1 cellular context compared by ENCODE assay signal in the genomic region with DNA sequence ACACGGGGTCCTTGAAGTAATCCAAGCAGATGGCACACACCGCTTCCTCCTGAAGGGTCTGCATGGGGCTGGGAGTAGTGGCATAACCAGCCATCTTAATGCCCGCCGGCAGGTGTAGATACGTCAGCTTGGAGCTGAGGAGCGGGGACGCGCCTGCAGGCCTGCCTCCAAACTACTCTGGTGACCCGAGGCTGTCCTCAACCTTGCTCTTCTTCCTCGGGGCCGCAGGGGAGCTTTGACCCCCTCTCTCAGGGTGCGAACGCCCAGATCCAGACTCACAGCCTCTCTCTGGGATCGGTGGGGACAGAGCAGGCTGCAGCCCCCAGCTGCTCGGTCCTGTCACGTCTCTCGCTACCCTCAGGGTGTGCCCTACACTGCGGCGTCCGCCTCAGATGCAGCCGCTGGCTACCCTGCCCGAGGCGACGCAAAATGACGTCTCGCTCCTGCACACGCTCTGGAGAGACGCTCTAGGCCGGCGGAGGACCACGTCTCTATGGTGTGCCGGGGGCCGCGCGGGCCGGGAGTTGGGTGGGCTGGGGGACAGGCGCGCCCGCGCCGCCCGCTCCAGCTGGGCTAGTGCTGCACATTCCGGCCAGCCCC.
TF ChIP-seq lines count a peak whose summit lies in the region.

A gene (minus strand): TSS at position 424 of the 600 bp plus-strand sequence. CDS start 330 bp downstream, at position 94.

TF ChIP-seq in HepG2, 621 proteins besides CTCF, POLR2A, EP300 and RAD21 (continued from another document and continues in another):
- TF ChIP-seq, protein P1, sequence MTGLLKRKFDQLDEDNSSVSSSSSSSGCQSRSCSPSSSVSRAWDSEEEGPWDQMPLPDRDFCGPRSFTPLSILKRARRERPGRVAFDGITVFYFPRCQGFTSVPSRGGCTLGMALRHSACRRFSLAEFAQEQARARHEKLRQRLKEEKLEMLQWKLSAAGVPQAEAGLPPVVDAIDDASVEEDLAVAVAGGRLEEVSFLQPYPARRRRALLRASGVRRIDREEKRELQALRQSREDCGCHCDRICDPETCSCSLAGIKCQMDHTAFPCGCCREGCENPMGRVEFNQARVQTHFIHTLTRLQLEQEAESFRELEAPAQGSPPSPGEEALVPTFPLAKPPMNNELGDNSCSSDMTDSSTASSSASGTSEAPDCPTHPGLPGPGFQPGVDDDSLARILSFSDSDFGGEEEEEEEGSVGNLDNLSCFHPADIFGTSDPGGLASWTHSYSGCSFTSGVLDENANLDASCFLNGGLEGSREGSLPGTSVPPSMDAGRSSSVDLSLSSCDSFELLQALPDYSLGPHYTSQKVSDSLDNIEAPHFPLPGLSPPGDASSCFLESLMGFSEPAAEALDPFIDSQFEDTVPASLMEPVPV (CRISPR knock-in tag; IDR thresholded peaks at IDR 0.05), result peak; percentile 63; the same call in 1 of the 2 replicates
- no peak for TF ChIP-seq DPF2 (CRISPR knock-in tag; IDR thresholded peaks at IDR 0.05; ENCODE audit: borderline replicate concordance, low read depth)
- TF ChIP-seq, protein P2, sequence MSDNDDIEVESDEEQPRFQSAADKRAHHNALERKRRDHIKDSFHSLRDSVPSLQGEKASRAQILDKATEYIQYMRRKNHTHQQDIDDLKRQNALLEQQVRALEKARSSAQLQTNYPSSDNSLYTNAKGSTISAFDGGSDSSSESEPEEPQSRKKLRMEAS (IDR thresholded peaks at IDR 0.05), result peak; percentile 89
- TF ChIP-seq ZBTB21 (CRISPR knock-in tag; IDR thresholded peaks at IDR 0.05), result peak; percentile 91
- TF ChIP-seq, protein P3, sequence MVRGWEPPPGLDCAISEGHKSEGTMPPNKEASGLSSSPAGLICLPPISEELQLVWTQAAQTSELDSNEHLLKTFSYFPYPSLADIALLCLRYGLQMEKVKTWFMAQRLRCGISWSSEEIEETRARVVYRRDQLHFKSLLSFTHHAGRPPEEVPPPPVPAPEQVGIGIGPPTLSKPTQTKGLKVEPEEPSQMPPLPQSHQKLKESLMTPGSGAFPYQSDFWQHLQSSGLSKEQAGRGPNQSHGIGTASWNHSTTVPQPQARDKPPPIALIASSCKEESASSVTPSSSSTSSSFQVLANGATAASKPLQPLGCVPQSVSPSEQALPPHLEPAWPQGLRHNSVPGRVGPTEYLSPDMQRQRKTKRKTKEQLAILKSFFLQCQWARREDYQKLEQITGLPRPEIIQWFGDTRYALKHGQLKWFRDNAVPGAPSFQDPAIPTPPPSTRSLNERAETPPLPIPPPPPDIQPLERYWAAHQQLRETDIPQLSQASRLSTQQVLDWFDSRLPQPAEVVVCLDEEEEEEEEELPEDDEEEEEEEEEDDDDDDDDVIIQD (CRISPR knock-in tag; IDR thresholded peaks at IDR 0.05; ENCODE audit: low read depth), result peak; percentile 23; the same call in 1 of the 2 replicates
- peak; percentile 89 for TF ChIP-seq POLR2AphosphoS5 (IDR thresholded peaks at IDR 0.05; ENCODE audit: low read depth, low read length)
- TF ChIP-seq KDM6A (CRISPR knock-in tag; IDR thresholded peaks at IDR 0.05; ENCODE audit: low read depth), result peak; percentile 52; the same call in 1 of the 2 replicates
- TF ChIP-seq ZNF660 (CRISPR knock-in tag; IDR thresholded peaks at IDR 0.05; ENCODE audit: borderline replicate concordance, low read depth), result no peak
- TF ChIP-seq, protein P4, sequence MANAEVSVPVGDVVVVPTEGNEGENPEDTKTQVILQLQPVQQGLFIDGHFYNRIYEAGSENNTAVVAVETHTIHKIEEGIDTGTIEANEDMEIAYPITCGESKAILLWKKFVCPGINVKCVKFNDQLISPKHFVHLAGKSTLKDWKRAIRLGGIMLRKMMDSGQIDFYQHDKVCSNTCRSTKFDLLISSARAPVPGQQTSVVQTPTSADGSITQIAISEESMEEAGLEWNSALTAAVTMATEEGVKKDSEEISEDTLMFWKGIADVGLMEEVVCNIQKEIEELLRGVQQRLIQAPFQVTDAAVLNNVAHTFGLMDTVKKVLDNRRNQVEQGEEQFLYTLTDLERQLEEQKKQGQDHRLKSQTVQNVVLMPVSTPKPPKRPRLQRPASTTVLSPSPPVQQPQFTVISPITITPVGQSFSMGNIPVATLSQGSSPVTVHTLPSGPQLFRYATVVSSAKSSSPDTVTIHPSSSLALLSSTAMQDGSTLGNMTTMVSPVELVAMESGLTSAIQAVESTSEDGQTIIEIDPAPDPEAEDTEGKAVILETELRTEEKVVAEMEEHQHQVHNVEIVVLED (CRISPR knock-in tag; IDR thresholded peaks at IDR 0.05; ENCODE audit: borderline replicate concordance), result peak; percentile 88
- TF ChIP-seq HMG20A (CRISPR knock-in tag; IDR thresholded peaks at IDR 0.05; ENCODE audit: borderline replicate concordance), result 0 out of 2 replicates have a peak, but pooled peaks have one; percentile 1
- TF ChIP-seq, protein P5, sequence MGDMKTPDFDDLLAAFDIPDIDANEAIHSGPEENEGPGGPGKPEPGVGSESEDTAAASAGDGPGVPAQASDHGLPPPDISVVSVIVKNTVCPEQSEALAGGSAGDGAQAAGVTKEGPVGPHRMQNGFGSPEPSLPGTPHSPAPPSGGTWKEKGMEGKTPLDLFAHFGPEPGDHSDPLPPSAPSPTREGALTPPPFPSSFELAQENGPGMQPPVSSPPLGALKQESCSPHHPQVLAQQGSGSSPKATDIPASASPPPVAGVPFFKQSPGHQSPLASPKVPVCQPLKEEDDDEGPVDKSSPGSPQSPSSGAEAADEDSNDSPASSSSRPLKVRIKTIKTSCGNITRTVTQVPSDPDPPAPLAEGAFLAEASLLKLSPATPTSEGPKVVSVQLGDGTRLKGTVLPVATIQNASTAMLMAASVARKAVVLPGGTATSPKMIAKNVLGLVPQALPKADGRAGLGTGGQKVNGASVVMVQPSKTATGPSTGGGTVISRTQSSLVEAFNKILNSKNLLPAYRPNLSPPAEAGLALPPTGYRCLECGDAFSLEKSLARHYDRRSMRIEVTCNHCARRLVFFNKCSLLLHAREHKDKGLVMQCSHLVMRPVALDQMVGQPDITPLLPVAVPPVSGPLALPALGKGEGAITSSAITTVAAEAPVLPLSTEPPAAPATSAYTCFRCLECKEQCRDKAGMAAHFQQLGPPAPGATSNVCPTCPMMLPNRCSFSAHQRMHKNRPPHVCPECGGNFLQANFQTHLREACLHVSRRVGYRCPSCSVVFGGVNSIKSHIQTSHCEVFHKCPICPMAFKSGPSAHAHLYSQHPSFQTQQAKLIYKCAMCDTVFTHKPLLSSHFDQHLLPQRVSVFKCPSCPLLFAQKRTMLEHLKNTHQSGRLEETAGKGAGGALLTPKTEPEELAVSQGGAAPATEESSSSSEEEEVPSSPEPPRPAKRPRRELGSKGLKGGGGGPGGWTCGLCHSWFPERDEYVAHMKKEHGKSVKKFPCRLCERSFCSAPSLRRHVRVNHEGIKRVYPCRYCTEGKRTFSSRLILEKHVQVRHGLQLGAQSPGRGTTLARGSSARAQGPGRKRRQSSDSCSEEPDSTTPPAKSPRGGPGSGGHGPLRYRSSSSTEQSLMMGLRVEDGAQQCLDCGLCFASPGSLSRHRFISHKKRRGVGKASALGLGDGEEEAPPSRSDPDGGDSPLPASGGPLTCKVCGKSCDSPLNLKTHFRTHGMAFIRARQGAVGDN (CRISPR knock-in tag; IDR thresholded peaks at IDR 0.05), result peak; percentile 80; the same call in 1 of the 2 replicates
- TF ChIP-seq SP2 (CRISPR knock-in tag; IDR thresholded peaks at IDR 0.05), result no peak; the same call in 1 of the 2 replicates
- 0 out of 2 replicates have a peak, but pooled peaks have one; percentile 50 for TF ChIP-seq GZF1 (CRISPR knock-in tag; IDR thresholded peaks at IDR 0.05)
- no peak for TF ChIP-seq ZFAT (CRISPR knock-in tag; conservative IDR thresholded peaks at IDR 0.05)
- TF ChIP-seq TAF1 (CRISPR knock-in tag; IDR thresholded peaks at IDR 0.05), result peak; percentile 97
- TF ChIP-seq, protein P6, sequence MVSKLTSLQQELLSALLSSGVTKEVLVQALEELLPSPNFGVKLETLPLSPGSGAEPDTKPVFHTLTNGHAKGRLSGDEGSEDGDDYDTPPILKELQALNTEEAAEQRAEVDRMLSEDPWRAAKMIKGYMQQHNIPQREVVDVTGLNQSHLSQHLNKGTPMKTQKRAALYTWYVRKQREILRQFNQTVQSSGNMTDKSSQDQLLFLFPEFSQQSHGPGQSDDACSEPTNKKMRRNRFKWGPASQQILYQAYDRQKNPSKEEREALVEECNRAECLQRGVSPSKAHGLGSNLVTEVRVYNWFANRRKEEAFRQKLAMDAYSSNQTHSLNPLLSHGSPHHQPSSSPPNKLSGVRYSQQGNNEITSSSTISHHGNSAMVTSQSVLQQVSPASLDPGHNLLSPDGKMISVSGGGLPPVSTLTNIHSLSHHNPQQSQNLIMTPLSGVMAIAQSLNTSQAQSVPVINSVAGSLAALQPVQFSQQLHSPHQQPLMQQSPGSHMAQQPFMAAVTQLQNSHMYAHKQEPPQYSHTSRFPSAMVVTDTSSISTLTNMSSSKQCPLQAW (CRISPR knock-in tag; IDR thresholded peaks at IDR 0.05), result peak; percentile 80
- TF ChIP-seq ZNF335 (CRISPR knock-in tag; IDR thresholded peaks at IDR 0.05), result peak; percentile 79; the same call in 1 of the 2 replicates
- TF ChIP-seq HOXD1 (CRISPR knock-in tag; IDR thresholded peaks at IDR 0.05), result 0 out of 2 replicates have a peak, but pooled peaks have one; percentile 36
- no peak for TF ChIP-seq RBM22 (optimal IDR thresholded peaks at IDR 0.05; ENCODE audit: low read length)
- TF ChIP-seq SNAPC2 (CRISPR knock-in tag; IDR thresholded peaks at IDR 0.05), result no peak
- peak; percentile 75 for TF ChIP-seq HNRNPK (IDR thresholded peaks at IDR 0.05; ENCODE audit: low read depth, low read length, poor library complexity, severe bottlenecking)
- TF ChIP-seq ZMYM2 (CRISPR knock-in tag; IDR thresholded peaks at IDR 0.05), result no peak
- 0 out of 2 replicates have a peak, but pooled peaks have one; percentile 76 for TF ChIP-seq FLYWCH1 (CRISPR knock-in tag; IDR thresholded peaks at IDR 0.05)
- TF ChIP-seq ZSCAN25 (CRISPR knock-in tag; IDR thresholded peaks at IDR 0.05), result peak; percentile 78
- 0 out of 2 replicates have a peak, but pooled peaks have one; percentile 7 for TF ChIP-seq ZFP82 (CRISPR knock-in tag; IDR thresholded peaks at IDR 0.05; ENCODE audit: borderline replicate concordance)
- 0 out of 2 replicates have a peak, but pooled peaks have one; percentile 45 for TF ChIP-seq ZBTB7B (CRISPR knock-in tag; IDR thresholded peaks at IDR 0.05)
- TF ChIP-seq KLF12 (CRISPR knock-in tag; IDR thresholded peaks at IDR 0.05; ENCODE audit: borderline replicate concordance), result no peak
- TF ChIP-seq FOXM1 (CRISPR knock-in tag; IDR thresholded peaks at IDR 0.05), result no peak
- TF ChIP-seq, protein P7, sequence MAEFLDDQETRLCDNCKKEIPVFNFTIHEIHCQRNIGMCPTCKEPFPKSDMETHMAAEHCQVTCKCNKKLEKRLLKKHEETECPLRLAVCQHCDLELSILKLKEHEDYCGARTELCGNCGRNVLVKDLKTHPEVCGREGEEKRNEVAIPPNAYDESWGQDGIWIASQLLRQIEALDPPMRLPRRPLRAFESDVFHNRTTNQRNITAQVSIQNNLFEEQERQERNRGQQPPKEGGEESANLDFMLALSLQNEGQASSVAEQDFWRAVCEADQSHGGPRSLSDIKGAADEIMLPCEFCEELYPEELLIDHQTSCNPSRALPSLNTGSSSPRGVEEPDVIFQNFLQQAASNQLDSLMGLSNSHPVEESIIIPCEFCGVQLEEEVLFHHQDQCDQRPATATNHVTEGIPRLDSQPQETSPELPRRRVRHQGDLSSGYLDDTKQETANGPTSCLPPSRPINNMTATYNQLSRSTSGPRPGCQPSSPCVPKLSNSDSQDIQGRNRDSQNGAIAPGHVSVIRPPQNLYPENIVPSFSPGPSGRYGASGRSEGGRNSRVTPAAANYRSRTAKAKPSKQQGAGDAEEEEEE (CRISPR knock-in tag; IDR thresholded peaks at IDR 0.05; ENCODE audit: borderline replicate concordance), result peak; percentile 55; the same call in 1 of the 2 replicates
- TF ChIP-seq, protein P8, sequence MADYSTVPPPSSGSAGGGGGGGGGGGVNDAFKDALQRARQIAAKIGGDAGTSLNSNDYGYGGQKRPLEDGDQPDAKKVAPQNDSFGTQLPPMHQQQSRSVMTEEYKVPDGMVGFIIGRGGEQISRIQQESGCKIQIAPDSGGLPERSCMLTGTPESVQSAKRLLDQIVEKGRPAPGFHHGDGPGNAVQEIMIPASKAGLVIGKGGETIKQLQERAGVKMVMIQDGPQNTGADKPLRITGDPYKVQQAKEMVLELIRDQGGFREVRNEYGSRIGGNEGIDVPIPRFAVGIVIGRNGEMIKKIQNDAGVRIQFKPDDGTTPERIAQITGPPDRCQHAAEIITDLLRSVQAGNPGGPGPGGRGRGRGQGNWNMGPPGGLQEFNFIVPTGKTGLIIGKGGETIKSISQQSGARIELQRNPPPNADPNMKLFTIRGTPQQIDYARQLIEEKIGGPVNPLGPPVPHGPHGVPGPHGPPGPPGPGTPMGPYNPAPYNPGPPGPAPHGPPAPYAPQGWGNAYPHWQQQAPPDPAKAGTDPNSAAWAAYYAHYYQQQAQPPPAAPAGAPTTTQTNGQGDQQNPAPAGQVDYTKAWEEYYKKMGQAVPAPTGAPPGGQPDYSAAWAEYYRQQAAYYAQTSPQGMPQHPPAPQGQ (CRISPR knock-in tag; IDR thresholded peaks at IDR 0.05; ENCODE audit: borderline replicate concordance), result 0 out of 2 replicates have a peak, but pooled peaks have one; percentile 51
- no peak for TF ChIP-seq ZNF432 (CRISPR knock-in tag; IDR thresholded peaks at IDR 0.05; ENCODE audit: borderline replicate concordance)
- no peak for TF ChIP-seq ZBTB1 (CRISPR knock-in tag; IDR thresholded peaks at IDR 0.05; ENCODE audit: borderline replicate concordance)
- no peak for TF ChIP-seq RFX3 (CRISPR knock-in tag; IDR thresholded peaks at IDR 0.05)
- TF ChIP-seq MIER2 (CRISPR knock-in tag; IDR thresholded peaks at IDR 0.05), result no peak
- TF ChIP-seq, protein P9, sequence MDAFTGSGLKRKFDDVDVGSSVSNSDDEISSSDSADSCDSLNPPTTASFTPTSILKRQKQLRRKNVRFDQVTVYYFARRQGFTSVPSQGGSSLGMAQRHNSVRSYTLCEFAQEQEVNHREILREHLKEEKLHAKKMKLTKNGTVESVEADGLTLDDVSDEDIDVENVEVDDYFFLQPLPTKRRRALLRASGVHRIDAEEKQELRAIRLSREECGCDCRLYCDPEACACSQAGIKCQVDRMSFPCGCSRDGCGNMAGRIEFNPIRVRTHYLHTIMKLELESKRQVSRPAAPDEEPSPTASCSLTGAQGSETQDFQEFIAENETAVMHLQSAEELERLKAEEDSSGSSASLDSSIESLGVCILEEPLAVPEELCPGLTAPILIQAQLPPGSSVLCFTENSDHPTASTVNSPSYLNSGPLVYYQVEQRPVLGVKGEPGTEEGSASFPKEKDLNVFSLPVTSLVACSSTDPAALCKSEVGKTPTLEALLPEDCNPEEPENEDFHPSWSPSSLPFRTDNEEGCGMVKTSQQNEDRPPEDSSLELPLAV (CRISPR knock-in tag; conservative IDR thresholded peaks at IDR 0.05; ENCODE audit: low read depth), result no peak
- TF ChIP-seq SCMH1 (CRISPR knock-in tag; IDR thresholded peaks at IDR 0.05; ENCODE audit: borderline replicate concordance), result no peak
- peak; percentile 61; the same call in 1 of the 2 replicates for TF ChIP-seq ZNF563 (CRISPR knock-in tag; IDR thresholded peaks at IDR 0.05)
- no peak for TF ChIP-seq HIVEP1 (CRISPR knock-in tag; IDR thresholded peaks at IDR 0.05)
- TF ChIP-seq ZBTB38 (CRISPR knock-in tag; IDR thresholded peaks at IDR 0.05), result peak; percentile 86
- no peak for TF ChIP-seq SOX6 (IDR thresholded peaks at IDR 0.05)
- TF ChIP-seq SOX6 (CRISPR knock-in tag; IDR thresholded peaks at IDR 0.05), result peak; percentile 31; the same call in 1 of the 2 replicates
- peak; percentile 5; the same call in 1 of the 2 replicates for TF ChIP-seq MAFG (CRISPR knock-in tag; IDR thresholded peaks at IDR 0.05)
- TF ChIP-seq SNRNP70 (IDR thresholded peaks at IDR 0.05; ENCODE audit: low read depth, low read length), result no peak
- peak; percentile 44; the same call in 1 of the 2 replicates for TF ChIP-seq SRF (IDR thresholded peaks at IDR 0.05; ENCODE audit: low read depth, low read length)
- peak; percentile 67; the same call in 1 of the 2 replicates for TF ChIP-seq ARNT2 (CRISPR knock-in tag; IDR thresholded peaks at IDR 0.05; ENCODE audit: low read depth)
- no peak for TF ChIP-seq PHF5A (CRISPR knock-in tag; IDR thresholded peaks at IDR 0.05; ENCODE audit: low read depth, unreplicated experiment)
